In the genomic region with DNA sequence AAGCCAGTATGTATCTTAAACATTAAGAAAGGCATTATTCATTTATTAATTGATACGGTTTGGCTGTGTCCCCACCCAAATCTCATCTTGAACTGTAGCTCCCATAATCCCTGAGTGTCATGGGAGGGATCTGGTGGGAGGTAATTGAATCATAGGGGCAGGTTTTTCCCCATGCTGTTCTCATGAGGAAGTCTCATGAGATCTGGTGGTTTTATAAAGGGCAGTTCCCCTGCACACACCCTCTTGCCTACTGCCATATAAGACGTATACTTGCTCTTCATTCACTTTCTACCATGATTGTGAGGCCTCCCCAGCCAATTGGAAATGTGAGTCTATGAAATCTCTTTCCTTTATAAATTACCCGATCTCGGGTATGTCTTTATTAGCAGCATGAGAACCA, we compare ENCODE assay signal across 35 cellular contexts.
"Had no signal": no experiment of that assay in that cellular context is flagged by ENCODE, and none has a peak within 500 bp of the region (broad histone marks: within the 10 kb centered on the region; RNA-seq: fewer than 3 reads in every experiment).

No MANE protein-coding gene starts in this region.

- H3K27me3 ChIP-seq: MG63 had no signal

- H3K4me3 ChIP-seq: MG63 had no signal

- H3K36me3 ChIP-seq: MG63 had no signal

- DNase-seq: Karpas-422, Kasumi-1, MG63, MM.1S, MV-4-11, NCI-H1048, NCI-H1092, NCI-H1092 treated with DMSO at 0.1 percent for 48 hours, NCI-H1105, NCI-H1105 treated with DMSO at 0.1 percent for 48 hours, NCI-H1417, NCI-H1417 treated with DMSO at 0.1 percent for 48 hours, NCI-H1436, NCI-H1436 treated with DMSO at 0.1 percent for 48 hours, NCI-H146, NCI-H1694, NCI-H1694 treated with DMSO at 0.1 percent for 48 hours, NCI-H187, NCI-H187 treated with DMSO at 0.1 percent for 48 hours, NCI-H1930, NCI-H2029, NCI-H2029 treated with DMSO at 0.1 percent for 48 hours, NCI-H2081, NCI-H2081 treated with DMSO at 0.1 percent for 48 hours, NCI-H2107, NCI-H2171, NCI-H2171 treated with DMSO at 0.1 percent for 48 hours, NCI-H2227 treated with DMSO at 0.1 percent for 48 hours, NCI-H226, NCI-H345, NCI-H446, NCI-H446 treated with DMSO at 0.1 percent for 48 hours, NCI-H510A, NCI-H510A treated with DMSO at 0.1 percent for 48 hours, NCI-H524 had no signal

- H3K9me3 ChIP-seq: MG63 had no signal
